1 cellular context compared by ENCODE assay signal in the genomic region with DNA sequence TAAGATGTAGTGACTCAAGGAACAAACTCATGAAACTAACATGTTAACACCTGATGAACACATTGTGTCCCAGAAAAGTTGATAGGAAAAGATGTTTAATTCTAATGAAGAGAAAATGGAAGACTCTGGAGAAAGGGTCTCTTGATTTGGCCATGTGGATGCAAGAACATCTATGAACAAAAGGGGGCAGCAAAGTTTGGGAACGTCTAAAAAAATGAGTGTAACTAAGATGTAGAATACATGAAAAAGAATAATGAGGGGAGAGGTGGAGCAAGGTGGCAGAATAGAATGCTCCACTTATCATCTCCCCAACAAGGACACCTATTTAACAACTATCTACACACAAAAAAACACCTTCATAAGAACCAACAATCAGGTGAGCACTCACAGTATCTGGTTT.
TF ChIP-seq lines count a peak whose summit lies in the region.

No MANE protein-coding gene starts in this region.

TF ChIP-seq in HepG2, 621 proteins besides CTCF, POLR2A, EP300 and RAD21:
- TF ChIP-seq SNAPC5 (CRISPR knock-in tag; IDR thresholded peaks at IDR 0.05; ENCODE audit: borderline replicate concordance) (no peak), SMC3 (IDR thresholded peaks at IDR 0.05; ENCODE audit: low read length) (peak; percentile 24; the same call in 1 of the 2 replicates), ZNF138 (CRISPR knock-in tag; IDR thresholded peaks at IDR 0.05; ENCODE audit: low read depth) (no peak), ZNF749 (CRISPR knock-in tag; IDR thresholded peaks at IDR 0.05; ENCODE audit: borderline replicate concordance) (no peak), NFRKB (IDR thresholded peaks at IDR 0.05) (no peak), SALL2 (CRISPR knock-in tag; IDR thresholded peaks at IDR 0.05) (no peak), ZNF841 (CRISPR knock-in tag; IDR thresholded peaks at IDR 0.05; ENCODE audit: borderline replicate concordance) (no peak), TAF15 (IDR thresholded peaks at IDR 0.05; ENCODE audit: low read depth, low read length, poor library complexity, severe bottlenecking) (no peak), ZNF784 (CRISPR knock-in tag; IDR thresholded peaks at IDR 0.05; ENCODE audit: borderline replicate concordance) (no peak), ZNF614 (CRISPR knock-in tag; IDR thresholded peaks at IDR 0.05; ENCODE audit: borderline replicate concordance) (no peak), HNRNPUL1 (IDR thresholded peaks at IDR 0.05; ENCODE audit: low read depth, low read length) (no peak), LRRFIP1 (CRISPR knock-in tag; conservative IDR thresholded peaks at IDR 0.05) (no peak), STAG1 (CRISPR knock-in tag; IDR thresholded peaks at IDR 0.05) (peak; percentile 35; the same call in 1 of the 2 replicates), MATR3 (CRISPR knock-in tag; IDR thresholded peaks at IDR 0.05) (no peak), RNF2 (conservative IDR thresholded peaks at IDR 0.05; ENCODE audit: low read depth) (no peak)
- TF ChIP-seq, protein P1, sequence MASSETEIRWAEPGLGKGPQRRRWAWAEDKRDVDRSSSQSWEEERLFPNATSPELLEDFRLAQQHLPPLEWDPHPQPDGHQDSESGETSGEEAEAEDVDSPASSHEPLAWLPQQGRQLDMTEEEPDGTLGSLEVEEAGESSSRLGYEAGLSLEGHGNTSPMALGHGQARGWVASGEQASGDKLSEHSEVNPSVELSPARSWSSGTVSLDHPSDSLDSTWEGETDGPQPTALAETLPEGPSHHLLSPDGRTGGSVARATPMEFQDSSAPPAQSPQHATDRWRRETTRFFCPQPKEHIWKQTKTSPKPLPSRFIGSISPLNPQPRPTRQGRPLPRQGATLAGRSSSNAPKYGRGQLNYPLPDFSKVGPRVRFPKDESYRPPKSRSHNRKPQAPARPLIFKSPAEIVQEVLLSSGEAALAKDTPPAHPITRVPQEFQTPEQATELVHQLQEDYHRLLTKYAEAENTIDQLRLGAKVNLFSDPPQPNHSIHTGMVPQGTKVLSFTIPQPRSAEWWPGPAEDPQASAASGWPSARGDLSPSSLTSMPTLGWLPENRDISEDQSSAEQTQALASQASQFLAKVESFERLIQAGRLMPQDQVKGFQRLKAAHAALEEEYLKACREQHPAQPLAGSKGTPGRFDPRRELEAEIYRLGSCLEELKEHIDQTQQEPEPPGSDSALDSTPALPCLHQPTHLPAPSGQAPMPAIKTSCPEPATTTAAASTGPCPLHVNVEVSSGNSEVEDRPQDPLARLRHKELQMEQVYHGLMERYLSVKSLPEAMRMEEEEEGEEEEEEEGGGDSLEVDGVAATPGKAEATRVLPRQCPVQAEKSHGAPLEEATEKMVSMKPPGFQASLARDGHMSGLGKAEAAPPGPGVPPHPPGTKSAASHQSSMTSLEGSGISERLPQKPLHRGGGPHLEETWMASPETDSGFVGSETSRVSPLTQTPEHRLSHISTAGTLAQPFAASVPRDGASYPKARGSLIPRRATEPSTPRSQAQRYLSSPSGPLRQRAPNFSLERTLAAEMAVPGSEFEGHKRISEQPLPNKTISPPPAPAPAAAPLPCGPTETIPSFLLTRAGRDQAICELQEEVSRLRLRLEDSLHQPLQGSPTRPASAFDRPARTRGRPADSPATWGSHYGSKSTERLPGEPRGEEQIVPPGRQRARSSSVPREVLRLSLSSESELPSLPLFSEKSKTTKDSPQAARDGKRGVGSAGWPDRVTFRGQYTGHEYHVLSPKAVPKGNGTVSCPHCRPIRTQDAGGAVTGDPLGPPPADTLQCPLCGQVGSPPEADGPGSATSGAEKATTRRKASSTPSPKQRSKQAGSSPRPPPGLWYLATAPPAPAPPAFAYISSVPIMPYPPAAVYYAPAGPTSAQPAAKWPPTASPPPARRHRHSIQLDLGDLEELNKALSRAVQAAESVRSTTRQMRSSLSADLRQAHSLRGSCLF (CRISPR knock-in tag; IDR thresholded peaks at IDR 0.05; ENCODE audit: borderline replicate concordance): no peak
